Comparison of ENCODE assay signal across 26 cellular contexts in genomic region chr16:11452746-11453344, GRCh38.
DNase-seq lines count a peak whose midpoint lies in the region; ATAC-seq lines count a peak whose summit lies in the region.
"Had no signal": no experiment of that assay in that cellular context is flagged by ENCODE, and none has a peak within 500 bp of the region (broad histone marks: within the 10 kb centered on the region; RNA-seq: fewer than 3 reads in every experiment).

No MANE protein-coding gene starts in this region.

- no peak overlapping the region for H3K4me3 Mint-ChIP-seq in activated T-cell treated with anti-CD3 and anti-CD28 coated beads, Interleukin-2, amount 50 U/mL, for 72 hours
- H3K4me3 Mint-ChIP-seq: activated CD4-positive, alpha-beta T cell treated with anti-CD3 and anti-CD28 coated beads, Interleukin-2, amount 10 ng/mL, durations not matched to agents 24 days and 14 days; activated CD8-positive, alpha-beta memory T cell treated with anti-CD3 and anti-CD28 coated beads, Interleukin-2, amount 10 ng/mL, durations not matched to agents 7 days and 5 days; activated naive CD4-positive, alpha-beta T cell treated with anti-CD3 and anti-CD28 coated beads for 36 hours; central memory CD8-positive, alpha-beta T cell; neural progenitor cell had no signal

- H3K36me3 Mint-ChIP-seq in activated T-cell treated with anti-CD3 and anti-CD28 coated beads, Interleukin-2, amount 50 U/mL, for 72 hours (ENCODE audit: insufficient read depth in 2 of 2) = no peaks in the 10 kb centered on the region
- H3K36me3 Mint-ChIP-seq: activated CD8-positive, alpha-beta memory T cell treated with anti-CD3 and anti-CD28 coated beads, Interleukin-2, amount 10 ng/mL, durations not matched to agents 7 days and 5 days; neural progenitor cell had no signal

- no peak for ATAC-seq in activated T-cell treated with anti-CD3 and anti-CD28 coated beads, Interleukin-2, amount 50 U/mL, for 72 hours (replicated peaks in 1 of 2)
- ATAC-seq: activated CD8-positive, alpha-beta memory T cell treated with anti-CD3 and anti-CD28 coated beads, Interleukin-2, amount 10 ng/mL, durations not matched to agents 7 days and 5 days; esophagus mucosa; gastroesophageal sphincter; mucosa of descending colon had no signal

- no peaks in the 10 kb centered on the region for H3K4me1 Mint-ChIP-seq in activated T-cell treated with anti-CD3 and anti-CD28 coated beads, Interleukin-2, amount 50 U/mL, for 72 hours (ENCODE audit: low read depth)
- H3K4me1 Mint-ChIP-seq: activated CD4-positive, alpha-beta T cell treated with anti-CD3 and anti-CD28 coated beads, Interleukin-2, amount 10 ng/mL, durations not matched to agents 24 days and 14 days; activated CD8-positive, alpha-beta memory T cell treated with anti-CD3 and anti-CD28 coated beads, Interleukin-2, amount 10 ng/mL, durations not matched to agents 7 days and 5 days; central memory CD8-positive, alpha-beta T cell had no signal

- H3K4me1 ChIP-seq in subcutaneous abdominal adipose tissue (ENCODE audit: control insufficient read depth in 5 of 5, insufficient read depth in 5 of 5, low read length in 5 of 5) = peaks cover 0 to 6% (median 0%) of the 10 kb centered on the region in 5 donors
- H3K4me1 ChIP-seq: stomach, upper lobe of left lung had no signal

- no peaks in the 10 kb centered on the region for H3K27me3 Mint-ChIP-seq in activated T-cell treated with anti-CD3 and anti-CD28 coated beads, Interleukin-2, amount 50 U/mL, for 72 hours (ENCODE audit: low read depth)
- H3K27me3 Mint-ChIP-seq: central memory CD8-positive, alpha-beta T cell had no signal

- peak; percentile 36 for DNase-seq in DMS79 treated with DMSO at 0.1 percent for 48 hours (lab: John Stamatoyannopoulos, UW)
- DNase-seq in SK-N-MC (ENCODE audit: low read depth, low spot score) = peak; percentile 18
- DNase-seq in fibroblast of peridontal ligament (ENCODE audit: extremely low read depth) = peak; percentile 62
- DNase-seq in activated T-cell treated with anti-CD3 and anti-CD28 coated beads, Interleukin-2, amount 50 U/mL, for 72 hours = no peak
- DNase-seq in superior temporal gyrus (ENCODE audit: extremely low spot score) = no peak
- no peak for DNase-seq in HuH-7.5 (ENCODE audit: low spot score)
- DNase-seq: activated CD4-positive, alpha-beta T cell treated with anti-CD3 and anti-CD28 coated beads, Interleukin-2, amount 10 ng/mL, durations not matched to agents 24 days and 14 days; activated CD8-positive, alpha-beta memory T cell treated with anti-CD3 and anti-CD28 coated beads, Interleukin-2, amount 10 ng/mL, durations not matched to agents 7 days and 5 days; activated naive CD4-positive, alpha-beta T cell treated with anti-CD3 and anti-CD28 coated beads for 36 hours; Calu3; effector CD4-positive, alpha-beta T cell; islet precursor cell; mucosa of descending colon; NCI-H1436 treated with DMSO at 0.1 percent for 48 hours; RPMI8226; stimulated activated CD8-positive, alpha-beta memory T cell treated with anti-CD3 and anti-CD28 coated beads, Interleukin-4, amount 100 ng/mL, for 48 hours; stomach; upper lobe of left lung had no signal

- no peaks in the 10 kb centered on the region for H3K27me3 ChIP-seq in subcutaneous abdominal adipose tissue (ENCODE audit: control insufficient read depth in 5 of 5, insufficient read depth in 4 of 5, low read length in 5 of 5)
- H3K27me3 ChIP-seq: gastroesophageal sphincter, neural progenitor cell, stomach, upper lobe of left lung had no signal

- peaks cover 0 to 2% of the 10 kb centered on the region in 2 donors for H3K9me3 Mint-ChIP-seq in activated T-cell treated with anti-CD3 and anti-CD28 coated beads, Interleukin-2, amount 50 U/mL, for 72 hours
- H3K9me3 Mint-ChIP-seq: activated CD4-positive, alpha-beta T cell treated with anti-CD3 and anti-CD28 coated beads, Interleukin-2, amount 10 ng/mL, durations not matched to agents 24 days and 14 days; activated naive CD4-positive, alpha-beta T cell treated with anti-CD3 and anti-CD28 coated beads for 36 hours; central memory CD8-positive, alpha-beta T cell; neural progenitor cell had no signal

- H3K9me3 ChIP-seq in SK-N-MC (ENCODE audit: low read depth, low read length) = no peaks in the 10 kb centered on the region
- H3K9me3 ChIP-seq in subcutaneous abdominal adipose tissue (ENCODE audit: control insufficient read depth in 5 of 5, low read length in 5 of 5) = peaks cover 0 to 3% (median 0%) of the 10 kb centered on the region in 5 donors
- H3K9me3 ChIP-seq: gastroesophageal sphincter, mucosa of descending colon, stomach, upper lobe of left lung had no signal

- H3K9ac ChIP-seq in SK-N-MC (ENCODE audit: insufficient read length) = peak overlapping the region; percentile 55
- peak overlapping the region in 1 of 5 donors; percentile 26 for H3K9ac ChIP-seq in subcutaneous abdominal adipose tissue (ENCODE audit: low read length in 5 of 5)
- H3K9ac ChIP-seq: KMS-11, neural progenitor cell had no signal

- H3K36me3 ChIP-seq in SK-N-MC (ENCODE audit: insufficient read depth, low read length) = no peaks in the 10 kb centered on the region
- H3K36me3 ChIP-seq in subcutaneous abdominal adipose tissue (ENCODE audit: control insufficient read depth in 5 of 5, insufficient read depth in 5 of 5, low read length in 5 of 5) = no peaks in the 10 kb centered on the region
- H3K36me3 ChIP-seq: gastroesophageal sphincter, neural progenitor cell, stomach, upper lobe of left lung had no signal

- H3K4me3 ChIP-seq in SK-N-MC (peak overlapping the region; percentile 50), subcutaneous abdominal adipose tissue (ENCODE audit: low read depth in 1 of 5, low read length in 5 of 5) (no peak overlapping the region)
- H3K4me3 ChIP-seq: gastroesophageal sphincter, mucosa of descending colon, neural progenitor cell, stomach, upper lobe of left lung had no signal

- H3K27ac Mint-ChIP-seq in activated T-cell treated with anti-CD3 and anti-CD28 coated beads, Interleukin-2, amount 50 U/mL, for 72 hours = no peak overlapping the region
- H3K27ac Mint-ChIP-seq: activated CD8-positive, alpha-beta memory T cell treated with anti-CD3 and anti-CD28 coated beads, Interleukin-2, amount 10 ng/mL, durations not matched to agents 7 days and 5 days; activated naive CD4-positive, alpha-beta T cell treated with anti-CD3 and anti-CD28 coated beads for 36 hours; neural progenitor cell; progenitor cell of endocrine pancreas had no signal

- H3K27ac ChIP-seq in SK-N-MC (peak overlapping the region; percentile 88), subcutaneous abdominal adipose tissue (ENCODE audit: low read depth, low read length) (peak overlapping the region; percentile 44)
- H3K27ac ChIP-seq: C4-2B, KMS-11, neural progenitor cell, upper lobe of left lung had no signal

Comparison
In these comparisons a context has a peak if more than half of its experiments do, and no peak if none do; other contexts are left out.
1. DNase-seq: peak in DMS79 treated with DMSO at 0.1 percent for 48 hours (single experiment), SK-N-MC (single experiment) and fibroblast of peridontal ligament (single experiment); none in activated T-cell treated with anti-CD3 and anti-CD28 coated beads, Interleukin-2, amount 50 U/mL, for 72 hours (0 of 2), superior temporal gyrus (single experiment) and HuH-7.5 (single experiment).